In genomic region chr12:49792181-49792970, GRCh38 we compare ENCODE assay signal across 13 cellular contexts. TPM values are rescaled to one million over a fixed set of nuclear protein-coding genes. Genes with fewer than 3 reads are reported as not detected.
A peak's percentile ranks its signal among the peaks of the same experiment; 100 is the strongest.
DNase-seq lines count a peak whose midpoint lies in the region; ATAC-seq and TF ChIP-seq lines count a peak whose summit lies in the region.
"Had no signal": no experiment of that assay in that cellular context is flagged by ENCODE, and none has a peak within 500 bp of the region (broad histone marks: within the 10 kb centered on the region; RNA-seq: fewer than 3 reads in every experiment).

No MANE protein-coding gene starts in this region.

- no peak overlapping the region for H3K27ac ChIP-seq in HEK293 (ENCODE audit: extremely low read depth, low read depth, low read length)
- H3K27ac ChIP-seq in mesenchymal stem cell (ENCODE audit: low read length, poor library complexity, severe bottlenecking), result no peak overlapping the region
- no peak overlapping the region for H3K27ac ChIP-seq in sigmoid colon
- no peak overlapping the region for H3K27ac ChIP-seq in thyroid gland
- H3K27ac ChIP-seq: A549, GM23248 had no signal

- no peak for TF ChIP-seq CTCF in GM10248 (IDR thresholded peaks at IDR 0.05; ENCODE audit: control extremely low read depth, extremely low read depth, low read depth, missing control alignments)
- no peak for TF ChIP-seq CTCF in HEK293 (tag by site-specific recombination; IDR thresholded peaks at IDR 0.05)
- no peak for TF ChIP-seq CTCF in sigmoid colon (IDR thresholded peaks at IDR 0.05)
- TF ChIP-seq CTCF in thyroid gland (IDR thresholded peaks at IDR 0.05), result no peak

- H3K36me3 ChIP-seq in HEK293 (ENCODE audit: control insufficient read depth in 2 of 2, insufficient read depth in 1 of 2, low read length in 2 of 2), result peaks cover 0 to 68% of the 10 kb centered on the region in 2 experiments; a peak in 2 of 3 replicates
- H3K36me3 ChIP-seq in mesenchymal stem cell (ENCODE audit: control insufficient read depth in 1 of 2, insufficient read depth in 2 of 2, low read depth in 1 of 2, low read length in 2 of 2), result peaks cover 73 to 85% of the 10 kb centered on the region in 2 experiments
- H3K36me3 ChIP-seq in sigmoid colon, result peaks cover 0 to 43% (median 16%) of the 10 kb centered on the region in 4 donors
- H3K36me3 ChIP-seq in thyroid gland, result peaks cover 7 to 10% of the 10 kb centered on the region in 2 donors

- CTCF ChIA-PET in GM10248 (lab: Yijun Ruan, JAX), result interaction anchor here (2.6 kb wide), 1 partner anchor 14 kb away, joined by 8 read pairs; no protein-coding TSS in a partner anchor
- CTCF ChIA-PET in HEK293 (lab: Yijun Ruan, JAX), result interaction anchor here (0.6 kb wide), 1 partner anchor 526 kb away, joined by 4 read pairs; no protein-coding TSS in a partner anchor

- H3K4me3 ChIP-seq in HEK293 (ENCODE audit: low read depth, low read length) (no peak overlapping the region), mesenchymal stem cell (ENCODE audit: insufficient read depth in 1 of 2, low read depth in 1 of 2, low read length in 2 of 2) (no peak overlapping the region), sigmoid colon (no peak overlapping the region), thyroid gland (replicated peaks in 1 of 3) (no peak overlapping the region)
- H3K4me3 ChIP-seq: A549, GM23248 had no signal

- peak overlapping the region; percentile 50 for H4K91ac ChIP-seq in mesenchymal stem cell (ENCODE audit: low read length)

- H2BK12ac ChIP-seq in mesenchymal stem cell (ENCODE audit: low read length in 2 of 2), result no peak overlapping the region

- H3K4me2 ChIP-seq in mesenchymal stem cell (ENCODE audit: low read length, poor library complexity, severe bottlenecking), result no peak overlapping the region
- H3K4me2 ChIP-seq: A549 had no signal

- no peak overlapping the region for H3K4ac ChIP-seq in mesenchymal stem cell (ENCODE audit: low read depth in 1 of 2, low read length in 2 of 2)

- POLR2A ChIA-PET in GM10248 (lab: Yijun Ruan, JAX), result no interaction called here
- POLR2A ChIA-PET in HEK293 (lab: Yijun Ruan, JAX), result no interaction called here

- H3K9me3 ChIP-seq in HEK293 (ENCODE audit: control insufficient read depth, insufficient read depth, low read depth, low read length) (no peaks in the 10 kb centered on the region), mesenchymal stem cell (ENCODE audit: control insufficient read depth, low read length) (peaks cover 3% of the 10 kb centered on the region), sigmoid colon (no peaks in the 10 kb centered on the region), thyroid gland (no peaks in the 10 kb centered on the region)

- H3K23ac ChIP-seq in mesenchymal stem cell (ENCODE audit: low read length in 2 of 2), result no peak overlapping the region

- peaks cover 26% of the 10 kb centered on the region for H3K79me1 ChIP-seq in mesenchymal stem cell (replicated peaks; ENCODE audit: low read length, poor library complexity, severe bottlenecking)

- H2BK15ac ChIP-seq in mesenchymal stem cell (ENCODE audit: low read depth, poor library complexity, severe bottlenecking), result no peak overlapping the region

- H2BK120ac ChIP-seq in mesenchymal stem cell (ENCODE audit: low read depth, low read length), result no peak overlapping the region

- H2BK5ac ChIP-seq in mesenchymal stem cell (ENCODE audit: low read depth, low read length, poor library complexity, severe bottlenecking), result no peak overlapping the region

- no peak overlapping the region for H4K8ac ChIP-seq in mesenchymal stem cell (ENCODE audit: low read length)

- intact Hi-C loops in sigmoid colon (cut with DNase I), result no loop called here
- intact Hi-C loops in thyroid gland (cut with DNase I), result no loop called here

- H3K18ac ChIP-seq in mesenchymal stem cell (ENCODE audit: low read depth in 1 of 2, low read length in 2 of 2), result no peak overlapping the region

- no peak overlapping the region for H2AK5ac ChIP-seq in mesenchymal stem cell (ENCODE audit: low read length, severe bottlenecking)

- WGBS in mesenchymal stem cell, result 97% methylated on average over 19 of the region's 20 CpGs
- 88 to 93% methylated on average over 20 of the region's 20 CpGs for WGBS in sigmoid colon, 2 donors
- WGBS in thyroid gland, 2 donors, result 91 to 94% methylated on average over 16 to 20 of the region's 20 CpGs

- TF ChIP-seq POLR2A in sigmoid colon (IDR thresholded peaks at IDR 0.05) (no peak), thyroid gland (IDR thresholded peaks at IDR 0.05) (no peak)

- H3K4me1 ChIP-seq in HEK293 (ENCODE audit: control insufficient read depth, insufficient read depth, low read length) (no peaks in the 10 kb centered on the region), mesenchymal stem cell (ENCODE audit: control insufficient read depth, insufficient read depth, low read depth, low read length) (peaks cover 1% of the 10 kb centered on the region), sigmoid colon (peaks cover 0 to 6% (median 0%) of the 10 kb centered on the region in 4 donors), thyroid gland (no peaks in the 10 kb centered on the region)
- H3K4me1 ChIP-seq: A549 had no signal

- no peak overlapping the region for H3K14ac ChIP-seq in mesenchymal stem cell (ENCODE audit: low read length in 2 of 2)

- no peak for ATAC-seq in left lobe of liver
- ATAC-seq: A549; CD8-positive, alpha-beta T cell had no signal

- TF ChIP-seq EP300 in sigmoid colon (IDR thresholded peaks at IDR 0.05), result no peak

- no peak overlapping the region for H3K9ac ChIP-seq in mesenchymal stem cell (ENCODE audit: low read length)
- H3K9ac ChIP-seq: GM23248 had no signal

- DNase-seq in GM10248 (ENCODE audit: extremely low spot score) (peak; percentile 14), mesenchymal stem cell (no peak), sigmoid colon (peak; percentile 64), left lobe of liver (ENCODE audit: low spot score) (no peak), middle frontal gyrus (ENCODE audit: extremely low spot score, low spot score) (no peak), thyroid gland (no peak)
- DNase-seq: CD8-positive, alpha-beta T cell; COR-L47; DND-41; GDM1; GM23248 had no signal

- no peak overlapping the region for H2AFZ ChIP-seq in mesenchymal stem cell (ENCODE audit: low read depth, low read length)
- H2AFZ ChIP-seq: GM23248 had no signal

- H3K27me3 ChIP-seq in mesenchymal stem cell (ENCODE audit: control insufficient read depth in 1 of 2, insufficient read depth in 1 of 2, low read length in 2 of 2) (no peaks in the 10 kb centered on the region), sigmoid colon (no peaks in the 10 kb centered on the region), thyroid gland (no peaks in the 10 kb centered on the region)

TF ChIP-seq in HEK293, 187 proteins besides CTCF, POLR2A, EP300 and RAD21:
- TF ChIP-seq ZNF510 (tag by site-specific recombination; IDR thresholded peaks at IDR 0.05; ENCODE audit: insufficient replicate concordance) (no peak), ZNF2 (tag by site-specific recombination; IDR thresholded peaks at IDR 0.05) (no peak), RBAK (tag by site-specific recombination; IDR thresholded peaks at IDR 0.05) (no peak), ZFHX2 (tag by site-specific recombination; conservative IDR thresholded peaks at IDR 0.05) (0 out of 2 replicates have a peak, but pooled peaks have one; percentile 5), ZEB2 (tag by site-specific recombination; IDR thresholded peaks at IDR 0.05) (no peak), SETDB1 (IDR thresholded peaks at IDR 0.05; ENCODE audit: insufficient read length, low read length) (no peak)

RNA-seq across cellular contexts. Expression of gene NCKAP5L, which starts 35.8 kb away (rescaled TPM):
- polyA plus RNA-seq in mesenchymal stem cell (2013, experiment 1 of 2), result 23.5 TPM
- polyA plus RNA-seq in mesenchymal stem cell (2013, experiment 2 of 2), result 22.0 TPM
- total RNA-seq in sigmoid colon, result 10 to 100 TPM in 3 of 4 donors, 1 to 10 TPM in 1; 10.0 to 23.3 (median 12.6) TPM
- polyA plus RNA-seq in sigmoid colon, result 1 to 10 TPM in 2 of 3 donors, under 1 TPM in 1; 0.92 to 5.8 (median 2.4) TPM
- 11.3 TPM for total RNA-seq in left lobe of liver
- total RNA-seq in thyroid gland, result 10 to 100 TPM; 14.1 to 33.7 (median 16.3) TPM

RNA-seq across cellular contexts. Expression of gene BCDIN3D, which starts 50.5 kb away (rescaled TPM):
- 4.1 TPM for polyA plus RNA-seq in mesenchymal stem cell (2013, experiment 1 of 2)
- 4.4 TPM for polyA plus RNA-seq in mesenchymal stem cell (2013, experiment 2 of 2)
- total RNA-seq in sigmoid colon (1 to 10 TPM; 2.7 to 5.4 (median 3.9) TPM), left lobe of liver (3.2 TPM), thyroid gland (1 to 10 TPM; 3.9 to 6.1 (median 4.1) TPM)
- 1 to 10 TPM; 1.8 to 3.7 (median 2.1) TPM for polyA plus RNA-seq in sigmoid colon

RNA-seq across cellular contexts. Expression of gene TMBIM6, which starts 51.0 kb away (rescaled TPM):
- polyA plus RNA-seq in mesenchymal stem cell (2013, experiment 1 of 2), result 439 TPM
- polyA plus RNA-seq in mesenchymal stem cell (2013, experiment 2 of 2), result 459 TPM
- total RNA-seq in sigmoid colon, result 100 to 1,000 TPM; 191 to 248 (median 224) TPM
- polyA plus RNA-seq in sigmoid colon, result 100 to 1,000 TPM in 2 of 3 donors, 10 to 100 TPM in 1; 93.7 to 384 (median 135) TPM
- 1,081 TPM for total RNA-seq in left lobe of liver
- 1,000 to 10,000 TPM in 1 of 4 donors, 100 to 1,000 TPM in 3; 745 to 1,019 (median 804) TPM for total RNA-seq in thyroid gland

Comparison
In these comparisons a context has a peak if more than half of its experiments do, and no peak if none do; other contexts are left out.
1. DNase-seq: peak in GM10248 (single experiment) and sigmoid colon (single experiment); none in mesenchymal stem cell (single experiment), left lobe of liver (single experiment), middle frontal gyrus (single experiment) and thyroid gland (0 of 2).